ENCODE assay signal across 15 cellular contexts in genomic region chr9:126609711-126610388, GRCh38. TPM values are rescaled to one million over a fixed set of nuclear protein-coding genes. Genes with fewer than 3 reads are reported as not detected.
"Had no signal": no experiment of that assay in that cellular context is flagged by ENCODE, and none has a peak within 500 bp of the region (broad histone marks: within the 10 kb centered on the region; RNA-seq: fewer than 3 reads in every experiment).

No MANE protein-coding gene starts in this region.

- H3K9me3 ChIP-seq: stomach, thoracic aorta had no signal

- DNase-seq: activated CD8-positive, alpha-beta memory T cell treated with anti-CD3 and anti-CD28 coated beads, Interleukin-2, amount 50 U/mL, for 4 hours; activated CD8-positive, alpha-beta T cell treated with anti-CD3 and anti-CD28 coated beads for 36 hours; central memory CD4-positive, alpha-beta T cell; effector memory CD4-positive, alpha-beta T cell; erythroblast; hypothalamus; immature natural killer cell; naive thymus-derived CD4-positive, alpha-beta T cell; occipital lobe; stimulated activated CD4-positive, alpha-beta T cell treated with anti-CD3 and anti-CD28 coated beads, Interleukin-4, amount 100 ng/mL, for 4 hours; stomach; T-helper 9 cell had no signal

- ATAC-seq: activated CD8-positive, alpha-beta T cell treated with anti-CD3 and anti-CD28 coated beads for 36 hours; naive thymus-derived CD4-positive, alpha-beta T cell had no signal

- H3K36me3 ChIP-seq: stomach, thoracic aorta had no signal

- H3K27ac Mint-ChIP-seq: activated CD8-positive, alpha-beta T cell treated with anti-CD3 and anti-CD28 coated beads for 36 hours; immature natural killer cell; naive thymus-derived CD4-positive, alpha-beta T cell had no signal

- H3K27ac ChIP-seq: stomach, thoracic aorta had no signal

- H3K9me3 Mint-ChIP-seq: activated CD8-positive, alpha-beta T cell treated with anti-CD3 and anti-CD28 coated beads for 36 hours; naive thymus-derived CD4-positive, alpha-beta T cell had no signal

- H3K4me3 Mint-ChIP-seq: activated CD8-positive, alpha-beta T cell treated with anti-CD3 and anti-CD28 coated beads for 36 hours; immature natural killer cell had no signal

- H3K4me3 ChIP-seq: lung, stomach had no signal

RNA-seq across cellular contexts. Expression of gene LMX1B, which starts 3.9 kb away (rescaled TPM):
- total RNA-seq: activated CD8-positive, alpha-beta T cell treated with anti-CD3 and anti-CD28 coated beads for 36 hours; mononuclear cell; naive thymus-derived CD4-positive, alpha-beta T cell; occipital lobe; stomach; thoracic aorta had no signal
- polyA plus RNA-seq: immature natural killer cell; naive thymus-derived CD4-positive, alpha-beta T cell had no signal
